ENCODE assay signal across 17 cellular contexts in the genomic region with DNA sequence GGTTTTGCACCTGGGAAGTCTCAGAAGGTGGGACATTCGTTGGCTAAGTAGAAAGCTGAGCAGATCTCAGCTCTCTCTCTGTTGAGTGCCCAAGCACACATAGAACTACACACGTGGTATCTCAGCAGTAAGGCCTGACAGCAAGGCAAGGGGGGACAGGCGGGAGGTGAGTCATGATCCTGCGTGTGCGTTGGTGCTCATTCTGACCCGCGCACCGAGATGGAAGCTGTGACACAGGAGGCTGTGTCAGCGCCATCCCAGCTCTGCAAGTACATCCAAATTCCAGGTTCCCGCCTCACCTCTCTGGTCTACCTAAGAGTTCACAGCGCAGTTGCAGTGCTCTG.
DNase-seq lines count a peak whose midpoint lies in the region; ATAC-seq and TF ChIP-seq lines count a peak whose summit lies in the region.
"Had no signal": no experiment of that assay in that cellular context is flagged by ENCODE, and none has a peak within 500 bp of the region (broad histone marks: within the 10 kb centered on the region; RNA-seq: fewer than 3 reads in every experiment).

No MANE protein-coding gene starts in this region.

- ATAC-seq in Panc1 (no peak), HG03520 (IDR thresholded peaks at IDR 0.05; ENCODE audit: unreplicated experiment) (no peak)
- no peak for ATAC-seq in naive thymus-derived CD4-positive, alpha-beta T cell

- in situ Hi-C loops in Panc1 (cut with HindIII; ENCODE audit: low pct_unique_long_range_greater_than_20kb, low sequenced_read_pairs): no loop called here

- peaks cover 42% of the 10 kb centered on the region for H3K4me1 ChIP-seq in Panc1 (ENCODE audit: control insufficient read depth, insufficient read depth, low read length)
- H3K4me1 ChIP-seq in naive thymus-derived CD4-positive, alpha-beta T cell (ENCODE audit: control insufficient read depth in 2 of 2, insufficient read depth in 2 of 2, low read length in 2 of 2): no peaks in the 10 kb centered on the region
- H3K4me1 ChIP-seq: HAP-1 had no signal

- intact Hi-C loops in Panc1 (cut with micrococcal nuclease; ENCODE audit: unreplicated experiment) (no loop called here), cardiac septum (cut with DNase I) (no loop called here)
- intact Hi-C loops in naive thymus-derived CD4-positive, alpha-beta T cell (cut with micrococcal nuclease): no loop called here

- no peaks in the 10 kb centered on the region for H3K36me3 Mint-ChIP-seq in nephron progenitor cell (ENCODE audit: low read depth)
- H3K36me3 Mint-ChIP-seq in naive thymus-derived CD4-positive, alpha-beta T cell: no peaks in the 10 kb centered on the region

- H3K9me3 Mint-ChIP-seq in nephron progenitor cell: peaks cover 5% of the 10 kb centered on the region
- H3K9me3 Mint-ChIP-seq in naive thymus-derived CD4-positive, alpha-beta T cell: peaks cover 0 to 1% (median 0%) of the 10 kb centered on the region in 11 donors
- H3K9me3 Mint-ChIP-seq: activated B cell treated with CpG ODN at 0.5 μM for 24 hours; stimulated activated naive CD8-positive, alpha-beta T cell treated with anti-CD3 and anti-CD28 coated beads, Interleukin-15, Interleukin-2, amounts not matched to agents 100 ng/mL and 50 ng/mL, for 24 hours had no signal

- H3K4me3 ChIP-seq in Panc1 (ENCODE audit: low read depth in 2 of 2, low read length in 2 of 2) (no peak overlapping the region), cardiac fibroblast (replicated peaks in 1 of 2; ENCODE audit: low read depth in 2 of 2, low read length in 2 of 2) (no peak overlapping the region)
- H3K4me3 ChIP-seq in naive thymus-derived CD4-positive, alpha-beta T cell (ENCODE audit: low read length): no peak overlapping the region
- H3K4me3 ChIP-seq: BLaER1, HAP-1 had no signal

- TF ChIP-seq CTCF in Panc1 (IDR thresholded peaks at IDR 0.05): no peak
- no peak for TF ChIP-seq CTCF in cardiac fibroblast (IDR thresholded peaks at IDR 0.05; ENCODE audit: low read depth, low read length)
- TF ChIP-seq CTCF in nephron progenitor cell (IDR thresholded peaks at IDR 0.05): no peak

- POLR2A ChIA-PET in Panc1 (lab: Charles Lee): no interaction called here
- POLR2A ChIA-PET in naive thymus-derived CD4-positive, alpha-beta T cell (lab: Charles Lee): no interaction called here

- peaks cover 41% of the 10 kb centered on the region for H3K4me1 Mint-ChIP-seq in nephron progenitor cell
- peaks cover 5 to 10% (median 6%) of the 10 kb centered on the region in 7 donors for H3K4me1 Mint-ChIP-seq in naive thymus-derived CD4-positive, alpha-beta T cell

- H3K27me3 Mint-ChIP-seq in nephron progenitor cell (ENCODE audit: low read depth, poor library complexity): peaks cover 41% of the 10 kb centered on the region
- H3K27me3 Mint-ChIP-seq in naive thymus-derived CD4-positive, alpha-beta T cell: peaks cover 12 to 39% (median 23%) of the 10 kb centered on the region in 5 donors

- peak overlapping the region; percentile 75 for H3K4me3 Mint-ChIP-seq in nephron progenitor cell
- no peak overlapping the region for H3K4me3 Mint-ChIP-seq in naive thymus-derived CD4-positive, alpha-beta T cell
- H3K4me3 Mint-ChIP-seq: activated B cell treated with CpG ODN at 0.5 μM for 24 hours; stimulated activated naive CD8-positive, alpha-beta T cell treated with anti-CD3 and anti-CD28 coated beads, Interleukin-15, Interleukin-2, amounts not matched to agents 100 ng/mL and 50 ng/mL, for 24 hours had no signal

- DNase-seq in ELR (ENCODE audit: low read depth): peak; percentile 81
- DNase-seq in Panc1 (ENCODE audit: low read depth, low spot score): no peak
- peak; percentile 24 to 60 for DNase-seq in cardiac fibroblast (ENCODE audit: low read depth in 2 of 2)
- no peak for DNase-seq in nephron progenitor cell
- no peak for DNase-seq in naive thymus-derived CD4-positive, alpha-beta T cell
- no peak for DNase-seq in cardiac septum (ENCODE audit: low spot score)
- no peak for DNase-seq in NCI-H1092 (lab: John Stamatoyannopoulos, UW)
- DNase-seq: activated B cell treated with CpG ODN at 0.5 μM for 24 hours; activated naive CD4-positive, alpha-beta T cell treated with Interleukin-2 at 50 U/mL for 16 hours; central memory CD4-positive, alpha-beta T cell; NCI-H1436; NCI-H510A; stimulated activated CD4-positive, alpha-beta T cell treated with anti-CD3 and anti-CD28 coated beads, Interleukin-12 subunit alpha, Interleukin-12 subunit beta, amount 100 ng/mL, for 4 hours had no signal

- H3K27ac Mint-ChIP-seq in nephron progenitor cell: no peak overlapping the region
- H3K27ac Mint-ChIP-seq in naive thymus-derived CD4-positive, alpha-beta T cell: no peak overlapping the region
- H3K27ac Mint-ChIP-seq: activated B cell treated with CpG ODN at 0.5 μM for 24 hours; stimulated activated naive CD8-positive, alpha-beta T cell treated with anti-CD3 and anti-CD28 coated beads, Interleukin-15, Interleukin-2, amounts not matched to agents 100 ng/mL and 50 ng/mL, for 24 hours had no signal

- CTCF ChIA-PET in Panc1 (lab: Charles Lee): no interaction called here
- CTCF ChIA-PET in naive thymus-derived CD4-positive, alpha-beta T cell (lab: Charles Lee): no interaction called here

- H3K36me3 ChIP-seq in Panc1 (ENCODE audit: control insufficient read depth, insufficient read depth, low read length): no peaks in the 10 kb centered on the region
- no peaks in the 10 kb centered on the region for H3K36me3 ChIP-seq in naive thymus-derived CD4-positive, alpha-beta T cell (ENCODE audit: control insufficient read depth in 2 of 3, insufficient read depth in 3 of 3, low read length in 3 of 3)
- H3K36me3 ChIP-seq: BLaER1, HAP-1 had no signal

- peaks cover 7% of the 10 kb centered on the region; the same call in 1 of the 2 replicates for H3K9me3 ChIP-seq in Panc1 (ENCODE audit: control insufficient read depth, insufficient read depth, low read depth, low read length)
- H3K9me3 ChIP-seq in naive thymus-derived CD4-positive, alpha-beta T cell (ENCODE audit: control insufficient read depth in 2 of 3, low read length in 3 of 3): no peaks in the 10 kb centered on the region
- H3K9me3 ChIP-seq: BLaER1, HAP-1 had no signal

- no peaks in the 10 kb centered on the region for H3K27me3 ChIP-seq in Panc1 (ENCODE audit: control insufficient read depth, insufficient read depth, low read length)
- H3K27me3 ChIP-seq in naive thymus-derived CD4-positive, alpha-beta T cell (ENCODE audit: control insufficient read depth in 2 of 2, insufficient read depth in 2 of 2, low read length in 2 of 2): no peaks in the 10 kb centered on the region
- H3K27me3 ChIP-seq: BLaER1 had no signal

- no TSS peak for BruUV-seq in Panc1 (replicated peaks; lab: Mats Ljungman, UMichigan)

- peak overlapping the region; percentile 98 for H3K27ac ChIP-seq in Panc1 (ENCODE audit: low read length)
- H3K27ac ChIP-seq in naive thymus-derived CD4-positive, alpha-beta T cell (ENCODE audit: low read depth, low read length): no peak overlapping the region
- H3K27ac ChIP-seq: BLaER1 had no signal

Comparison
In these comparisons a context has a peak if more than half of its experiments do, and no peak if none do; other contexts are left out.
1. DNase-seq: peak in ELR (single experiment) and cardiac fibroblast (2 of 2); none in Panc1 (single experiment), nephron progenitor cell (single experiment), naive thymus-derived CD4-positive, alpha-beta T cell (0 of 9), cardiac septum (single experiment) and NCI-H1092 (single experiment).